25 cellular contexts compared by ENCODE assay signal in genomic region chr4:106245176-106245575, GRCh38.
DNase-seq lines count a peak whose midpoint lies in the region; ATAC-seq and TF ChIP-seq lines count a peak whose summit lies in the region.
"Had no signal": no experiment of that assay in that cellular context is flagged by ENCODE, and none has a peak within 500 bp of the region (broad histone marks: within the 10 kb centered on the region; RNA-seq: fewer than 3 reads in every experiment).

No MANE protein-coding gene starts in this region.

- no peak overlapping the region for H2BK20ac ChIP-seq in IMR-90 (ENCODE audit: low read depth, low read length)

- H4K5ac ChIP-seq in IMR-90 (ENCODE audit: low read depth, low read length), result no peak overlapping the region

- H3K23ac ChIP-seq in IMR-90 (ENCODE audit: low read depth, low read length), result no peak overlapping the region

- H3K9me3 ChIP-seq in IMR-90 (ENCODE audit: control insufficient read depth, insufficient read depth, low read length) (no peaks in the 10 kb centered on the region), mammary epithelial cell (replicated peaks; ENCODE audit: insufficient read depth, low read length) (no peaks in the 10 kb centered on the region), sigmoid colon (no peaks in the 10 kb centered on the region)
- H3K9me3 ChIP-seq: HAP-1, mucosa of descending colon, right atrium auricular region, upper lobe of left lung had no signal

- TF ChIP-seq RAD21 in IMR-90 (IDR thresholded peaks at IDR 0.05; ENCODE audit: low read length), result no peak

- H3K4ac ChIP-seq in IMR-90 (ENCODE audit: low read depth, low read length), result no peak overlapping the region

- peak; percentile 14 for DNase-seq in COLO829 (ENCODE audit: low spot score)
- peak; percentile 1 for DNase-seq in IMR-90
- peak; percentile 93 for DNase-seq in mammary epithelial cell
- peak; percentile 19 for DNase-seq in kidney tubule cell (ENCODE audit: low spot score)
- no peak for DNase-seq in SIG-M5 treated with dmso at 0.1 percent for 504 hours (lab: John Stamatoyannopoulos, UW; ENCODE audit: unreplicated experiment)
- no peak for DNase-seq in activated CD4-positive, alpha-beta T cell treated with anti-CD3 and anti-CD28 coated beads, Interleukin-2, amount 50 U/mL, for 48 hours
- DNase-seq in NOMO-1 treated with dmso at 0.1 percent for 144 hours (lab: John Stamatoyannopoulos, UW; ENCODE audit: unreplicated experiment), result no peak
- DNase-seq in sigmoid colon, result no peak
- DNase-seq: activated CD4-positive, alpha-beta T cell treated with anti-CD3 and anti-CD28 coated beads for 36 hours; activated T-cell treated with anti-CD3 and anti-CD28 coated beads for 4 hours; aorta; CD8-positive, alpha-beta T cell; central memory CD4-positive, alpha-beta T cell; mucosa of descending colon; NCI-H1436 treated with DMSO at 0.1 percent for 48 hours; NCI-H510A treated with DMSO at 0.1 percent for 48 hours; stimulated activated CD4-positive, alpha-beta T cell treated with anti-CD3 and anti-CD28 coated beads, Interleukin-12 subunit alpha, Interleukin-12 subunit beta, amount 100 ng/mL, for 4 hours; stimulated activated CD4-positive, alpha-beta T cell treated with anti-CD3 and anti-CD28 coated beads, Interleukin-4, amount 100 ng/mL, for 1 hour; T-helper 17 cell; upper lobe of left lung had no signal

- TF ChIP-seq POLR2A in IMR-90 (IDR thresholded peaks at IDR 0.05; ENCODE audit: low read depth, low read length) (no peak), sigmoid colon (IDR thresholded peaks at IDR 0.05) (no peak)

- dilution Hi-C loops in IMR-90 (cut with HindIII; ENCODE audit: low sequenced_read_pairs, unreplicated experiment) (no loop called here), mammary epithelial cell (cut with HindIII; ENCODE audit: low sequenced_read_pairs) (no loop called here)

- TF ChIP-seq EP300 in sigmoid colon (IDR thresholded peaks at IDR 0.05), result no peak

- H3K56ac ChIP-seq in IMR-90 (ENCODE audit: extremely low read depth, insufficient read depth, low read length), result no peak overlapping the region

- peaks cover 4% of the 10 kb centered on the region for H3K36me3 ChIP-seq in IMR-90 (ENCODE audit: control insufficient read depth, insufficient read depth, low read length)
- H3K36me3 ChIP-seq in mammary epithelial cell (ENCODE audit: insufficient read depth, low read length), result peaks cover 9% of the 10 kb centered on the region
- H3K36me3 ChIP-seq in sigmoid colon, result peaks cover 0 to 52% (median 5%) of the 10 kb centered on the region in 4 donors
- H3K36me3 ChIP-seq: HAP-1 had no signal

- no peaks in the 10 kb centered on the region for H3K9me1 ChIP-seq in IMR-90 (ENCODE audit: insufficient read depth, low read length)

- intact Hi-C loops in IMR-90 (cut with micrococcal nuclease), result no loop called here
- intact Hi-C loops in mammary epithelial cell (cut with micrococcal nuclease), result no loop called here
- intact Hi-C loops in sigmoid colon (cut with DNase I), result no loop called here

- no peaks in the 10 kb centered on the region for H3K4me1 ChIP-seq in IMR-90 (ENCODE audit: control insufficient read depth, insufficient read depth, low read length)
- H3K4me1 ChIP-seq in mammary epithelial cell (ENCODE audit: insufficient read depth, low read length), result peaks cover 32% of the 10 kb centered on the region
- H3K4me1 ChIP-seq in sigmoid colon, result no peaks in the 10 kb centered on the region
- H3K4me1 ChIP-seq: right atrium auricular region, upper lobe of left lung had no signal

- H4K91ac ChIP-seq in IMR-90 (ENCODE audit: insufficient read depth, low read depth, low read length), result no peak overlapping the region

- H2BK120ac ChIP-seq in IMR-90 (ENCODE audit: low read depth, low read length), result no peak overlapping the region

- H3K9ac ChIP-seq in IMR-90 (ENCODE audit: low read depth, low read length) (no peak overlapping the region), mammary epithelial cell (ENCODE audit: insufficient read depth, low read length) (no peak overlapping the region)
- H3K9ac ChIP-seq: KMS-11 had no signal

- H4K20me1 ChIP-seq in IMR-90 (ENCODE audit: insufficient read depth, low read length) (no peaks in the 10 kb centered on the region), mammary epithelial cell (ENCODE audit: insufficient read depth, low read length) (no peaks in the 10 kb centered on the region)

- H2BK5ac ChIP-seq in IMR-90 (ENCODE audit: low read depth, low read length, poor library complexity, severe bottlenecking), result no peak overlapping the region

- no peak overlapping the region for H4K8ac ChIP-seq in IMR-90 (ENCODE audit: low read depth in 2 of 2, low read length in 2 of 2)

- H2AK9ac ChIP-seq in IMR-90 (replicated peaks; ENCODE audit: low read depth, low read length, poor library complexity), result no peak overlapping the region

- no peak overlapping the region for H3K27ac ChIP-seq in IMR-90 (ENCODE audit: insufficient read depth, low read length)
- H3K27ac ChIP-seq in mammary epithelial cell (ENCODE audit: insufficient read depth, low read depth, low read length), result peak overlapping the region; percentile 77
- no peak overlapping the region for H3K27ac ChIP-seq in sigmoid colon
- H3K27ac ChIP-seq: KMS-11, right atrium auricular region, SK-N-MC, upper lobe of left lung had no signal

- H3K4me3 ChIP-seq in IMR-90 (ENCODE audit: insufficient read depth, low read depth, low read length) (no peak overlapping the region), mammary epithelial cell (replicated peaks in 1 of 3; ENCODE audit: insufficient read depth in 1 of 3, low read depth in 2 of 3, low read length in 3 of 3) (no peak overlapping the region), sigmoid colon (no peak overlapping the region)
- H3K4me3 ChIP-seq: HAP-1, mucosa of descending colon, right atrium auricular region, SK-N-MC, upper lobe of left lung had no signal

- H3K4me2 ChIP-seq in IMR-90 (ENCODE audit: low read depth, low read length), result no peak overlapping the region
- peak overlapping the region; percentile 58 for H3K4me2 ChIP-seq in mammary epithelial cell (ENCODE audit: insufficient read depth, low read depth, low read length)
- H3K4me2 ChIP-seq: KMS-11 had no signal

- H2AFZ ChIP-seq in IMR-90 (replicated peaks; ENCODE audit: low read length, poor library complexity), result no peak overlapping the region
- H2AFZ ChIP-seq in mammary epithelial cell (ENCODE audit: low read depth, low read length), result peak overlapping the region; percentile 48

- POLR2A ChIA-PET in IMR-90 (lab: Charles Lee; ENCODE audit: unreplicated experiment), result no interaction called here

- CTCF ChIA-PET in IMR-90 (lab: Yijun Ruan, JAX) (no interaction called here), mammary epithelial cell (lab: Charles Lee; ENCODE audit: low non-redundant PET) (interaction anchor here (0.6 kb wide), 1 partner anchor 312 kb away, joined by 3 read pairs; no protein-coding TSS in a partner anchor)

- no CpG with 5 or more reads among the region's 2 CpGs for WGBS in IMR-90 (ENCODE audit: extremely low coverage in 2 of 2, insufficient read length in 1 of 2), 2 experiments
- WGBS in mammary epithelial cell (ENCODE audit: low coverage, missing lambda C conversion rate), result 0% methylated on average over 2 of the region's 2 CpGs
- WGBS in sigmoid colon, 2 donors, result 79 to 86% methylated on average over 2 of the region's 2 CpGs

- no peak overlapping the region for H2BK15ac ChIP-seq in IMR-90 (ENCODE audit: low read depth, low read length)

- no peak overlapping the region for H2AK5ac ChIP-seq in IMR-90 (ENCODE audit: low read depth, low read length)

- no peaks in the 10 kb centered on the region for H3K79me1 ChIP-seq in IMR-90 (ENCODE audit: low read depth in 1 of 2, low read length in 2 of 2)

- in situ Hi-C loops in IMR-90 (cut with MboI; ENCODE audit: low sequenced_read_pairs) (no loop called here), mammary epithelial cell (cut with MboI; ENCODE audit: low sequenced_read_pairs in 2 of 2) (no loop called here)

- no peak for TF ChIP-seq CTCF in IMR-90 (conservative IDR thresholded peaks at IDR 0.05; ENCODE audit: low read depth, low read length)
- TF ChIP-seq CTCF in mammary epithelial cell (conservative IDR thresholded peaks at IDR 0.05 in 1 of 2, IDR thresholded peaks at IDR 0.05 in 1 of 2; ENCODE audit: extremely low read depth in 1 of 2, insufficient read depth in 1 of 2, low read depth in 1 of 2, low read length in 2 of 2), result no peak
- TF ChIP-seq CTCF in sigmoid colon (IDR thresholded peaks at IDR 0.05), result no peak

- H3K27me3 ChIP-seq in IMR-90 (ENCODE audit: control insufficient read depth, insufficient read depth, low read length) (no peaks in the 10 kb centered on the region), mammary epithelial cell (ENCODE audit: insufficient read depth, low read length) (no peaks in the 10 kb centered on the region), sigmoid colon (no peaks in the 10 kb centered on the region)
- H3K27me3 ChIP-seq: right atrium auricular region, upper lobe of left lung had no signal

- ATAC-seq in IMR-90 (ENCODE audit: low read depth), result no peak
- ATAC-seq: activated CD4-positive, alpha-beta T cell treated with anti-CD3 and anti-CD28 coated beads for 36 hours; activated naive CD4-positive, alpha-beta T cell treated with anti-CD3 and anti-CD28 coated beads, Interleukin-2, amount 50 U/mL, for 72 hours; CD8-positive, alpha-beta T cell; mucosa of descending colon; T-helper 17 cell had no signal

- H3K14ac ChIP-seq in IMR-90 (replicated peaks; ENCODE audit: low read depth, low read length), result no peak overlapping the region

- H3K18ac ChIP-seq in IMR-90 (ENCODE audit: low read depth, low read length), result no peak overlapping the region

- BruUV-seq in IMR-90 (replicated peaks; lab: Mats Ljungman, UMichigan), result no TSS peak
- BruUV-seq in mammary epithelial cell (replicated peaks; lab: Mats Ljungman, UMichigan), result no TSS peak

- H3K79me2 ChIP-seq in mammary epithelial cell (ENCODE audit: insufficient read depth, low read length), result no peaks in the 10 kb centered on the region

TF ChIP-seq in IMR-90, 13 proteins besides CTCF, POLR2A, EP300 and RAD21:
- TF ChIP-seq MAFK (IDR thresholded peaks at IDR 0.05; ENCODE audit: low read depth, low read length) (no peak), FOS (IDR thresholded peaks at IDR 0.05; ENCODE audit: low read depth, low read length) (no peak), SMC3 (IDR thresholded peaks at IDR 0.05; ENCODE audit: low read depth, low read length) (no peak), NFE2L2 (IDR thresholded peaks at IDR 0.05; ENCODE audit: low read depth, low read length) (no peak)

Comparison
In these comparisons a context has a peak if more than half of its experiments do, and no peak if none do; other contexts are left out.
1. DNase-seq: peak in COLO829 (single experiment), IMR-90 (single experiment), mammary epithelial cell (single experiment) and kidney tubule cell (single experiment); none in SIG-M5 treated with dmso at 0.1 percent for 504 hours (single experiment), activated CD4-positive, alpha-beta T cell treated with anti-CD3 and anti-CD28 coated beads, Interleukin-2, amount 50 U/mL, for 48 hours (0 of 2), NOMO-1 treated with dmso at 0.1 percent for 144 hours (single experiment) and sigmoid colon (single experiment).